8 cellular contexts compared by ENCODE assay signal in the genomic region with DNA sequence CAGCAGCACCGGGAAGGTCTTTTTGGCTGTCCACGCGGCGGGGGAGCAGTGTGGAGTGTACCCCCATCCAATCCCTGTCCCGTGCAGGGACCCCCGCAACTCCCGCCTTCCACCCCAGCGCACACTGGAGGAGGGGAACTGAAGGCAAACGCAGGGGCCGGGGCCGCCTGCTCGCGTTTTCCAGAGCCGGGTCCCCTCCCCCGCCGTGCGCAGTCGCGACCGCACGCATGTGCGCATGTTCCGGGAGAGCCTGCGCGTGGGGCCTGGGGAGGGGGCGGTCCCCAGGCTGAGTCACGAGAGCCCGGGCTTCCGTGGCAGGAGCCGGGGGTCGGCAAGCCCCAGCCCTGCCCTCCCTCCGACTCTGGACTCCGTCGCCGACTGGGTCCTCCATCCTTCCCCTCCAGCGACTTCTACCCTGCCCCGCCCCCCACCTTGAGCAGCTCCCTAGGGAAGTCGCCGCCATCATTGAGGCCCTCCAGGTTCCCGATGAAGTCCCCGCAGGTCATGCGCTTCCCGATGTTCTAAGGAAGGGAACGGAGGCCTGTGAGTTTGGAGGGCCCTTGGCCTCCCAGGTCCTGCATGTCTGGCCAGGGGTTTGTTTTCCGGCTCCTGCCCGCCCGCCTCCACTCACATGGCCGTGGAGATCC. TPM values are rescaled to one million over a fixed set of nuclear protein-coding genes. Genes with fewer than 3 reads are reported as not detected.
DNase-seq lines count a peak whose midpoint lies in the region; ATAC-seq and TF ChIP-seq lines count a peak whose summit lies in the region.

No MANE protein-coding gene starts in this region.

- in situ Hi-C loops in GM13977 (cut with MboI; ENCODE audit: low pct_unique_long_range_greater_than_20kb, low sequenced_read_pairs, unreplicated experiment): no loop called here

- H3K23ac ChIP-seq in H9 (ENCODE audit: insufficient read length, low read depth, low read length): no peak overlapping the region

- H3K79me1 ChIP-seq in H9 (ENCODE audit: insufficient read depth, low read depth, low read length, poor library complexity, severe bottlenecking): no peaks in the 10 kb centered on the region

- no peak overlapping the region for H2BK20ac ChIP-seq in H9 (ENCODE audit: low read depth, low read length, poor library complexity, severe bottlenecking)

- H2AFZ ChIP-seq in H9 (ENCODE audit: low read length) (no peak overlapping the region), hepatocyte (peak overlapping the region; percentile 62)

- peak overlapping the region; percentile 60 to 75 for H3K4me3 Mint-ChIP-seq in H9
- H3K4me3 Mint-ChIP-seq in activated naive CD4-positive, alpha-beta T cell treated with anti-CD3 and anti-CD28 coated beads for 36 hours: peak overlapping the region; percentile 74

- H2AK5ac ChIP-seq in H9 (ENCODE audit: insufficient read length, low read length): no peak overlapping the region

- H2BK5ac ChIP-seq in H9 (ENCODE audit: insufficient read length, low read length): no peak overlapping the region

- H3K27me3 ChIP-seq in H9 (ENCODE audit: insufficient read depth, low read length) (peaks cover 27% of the 10 kb centered on the region; the same call in 1 of the 2 replicates), hepatocyte (peaks cover 36% of the 10 kb centered on the region), aorta (ENCODE audit: control insufficient read depth in 1 of 2, insufficient read depth in 2 of 2, low read length in 1 of 2) (no peaks in the 10 kb centered on the region)

- DNase-seq in H9 (peak; percentile 64), hepatocyte (ENCODE audit: low spot score) (peak; percentile 73), GM13977 (ENCODE audit: low spot score) (no peak), aorta (no peak), SKM-1 treated with dmso at 0.1 percent for 144 hours (lab: John Stamatoyannopoulos, UW; ENCODE audit: unreplicated experiment) (no peak)
- peak; percentile 78 for DNase-seq in activated naive CD4-positive, alpha-beta T cell treated with anti-CD3 and anti-CD28 coated beads for 36 hours
- peak; percentile 77 for DNase-seq in stimulated activated CD4-positive, alpha-beta T cell treated with anti-CD3 and anti-CD28 coated beads, Interleukin-12 subunit alpha, Interleukin-12 subunit beta, amount 100 ng/mL, for 4 hours

- peak overlapping the region; percentile 34 for H3K18ac ChIP-seq in H9 (ENCODE audit: insufficient read length, low read depth, low read length)

- CTCF ChIA-PET in activated naive CD4-positive, alpha-beta T cell treated with anti-CD3 and anti-CD28 coated beads for 36 hours (lab: Charles Lee): interaction anchor here (1.2 to 2.0 kb wide), 9 partner anchors 10 to 179 kb away, joined by 3 to 23 read pairs (median 4); partner anchors contain the start of gene FBXL15

- H4K8ac ChIP-seq in H9 (replicated peaks; ENCODE audit: insufficient read length, low read depth, low read length): no peak overlapping the region

- H2BK12ac ChIP-seq in H9 (ENCODE audit: insufficient read length, low read depth, low read length): no peak overlapping the region

- intact Hi-C loops in activated naive CD4-positive, alpha-beta T cell treated with anti-CD3 and anti-CD28 coated beads for 36 hours (cut with micrococcal nuclease): no loop called here
- intact Hi-C loops in aorta (cut with DNase I): no loop called here

- ATAC-seq in GM21381 (IDR thresholded peaks at IDR 0.05; ENCODE audit: unreplicated experiment) (no peak), aorta (ENCODE audit: low FRiP score) (no peak)

- TF ChIP-seq CTCF in H9 (conservative IDR thresholded peaks at IDR 0.05) (no peak), hepatocyte (IDR thresholded peaks at IDR 0.05; ENCODE audit: poor library complexity) (no peak), GM13977 (IDR thresholded peaks at IDR 0.05; ENCODE audit: extremely low read depth, insufficient read depth, missing control alignments) (no peak)

- H3K4me1 Mint-ChIP-seq in H9: peaks cover 28 to 49% of the 10 kb centered on the region in 2 experiments
- H3K4me1 Mint-ChIP-seq in activated naive CD4-positive, alpha-beta T cell treated with anti-CD3 and anti-CD28 coated beads for 36 hours (ENCODE audit: low read depth): peaks cover 28% of the 10 kb centered on the region

- H3K4me2 ChIP-seq in H9 (ENCODE audit: insufficient read depth, insufficient read length, low read length) (peak overlapping the region; percentile 27), hepatocyte (peak overlapping the region; percentile 96)

- no peak overlapping the region; a peak in 1 of 7 replicates for H3K27ac Mint-ChIP-seq in H9
- peak overlapping the region; percentile 19 for H3K27ac Mint-ChIP-seq in activated naive CD4-positive, alpha-beta T cell treated with anti-CD3 and anti-CD28 coated beads for 36 hours

- H2BK15ac ChIP-seq in H9 (ENCODE audit: low read depth, low read length): no peak overlapping the region

- no peak overlapping the region for H4K5ac ChIP-seq in H9 (ENCODE audit: insufficient read length, low read depth, low read length)

- H3K36me3 ChIP-seq in hepatocyte (replicated peaks; ENCODE audit: insufficient read depth, low read depth) (no peaks in the 10 kb centered on the region), aorta (ENCODE audit: control insufficient read depth in 1 of 2, insufficient read depth in 2 of 2, low read length in 1 of 2) (no peaks in the 10 kb centered on the region)

- H3K4me3 ChIP-seq in hepatocyte (peak overlapping the region; percentile 49), aorta (ENCODE audit: low read length in 2 of 2) (no peak overlapping the region)

- peaks cover 0 to 2% (median 2%) of the 10 kb centered on the region in 3 experiments; a peak in 2 of 7 replicates for H3K36me3 Mint-ChIP-seq in H9 (ENCODE audit: insufficient read depth in 1 of 3, low read depth in 3 of 3)
- no peaks in the 10 kb centered on the region for H3K36me3 Mint-ChIP-seq in activated naive CD4-positive, alpha-beta T cell treated with anti-CD3 and anti-CD28 coated beads for 36 hours (ENCODE audit: low read depth)

- H3K9me2 ChIP-seq in hepatocyte (replicated peaks; ENCODE audit: insufficient read depth): no peaks in the 10 kb centered on the region

- WGBS in H9 (ENCODE audit: extremely low coverage, insufficient read length, low lambda C conversion rate): no CpG with 5 or more reads among the region's 48 CpGs
- WGBS in hepatocyte (ENCODE audit: low lambda C conversion rate, missing lambda C conversion rate): 10% methylated on average over 26 of the region's 48 CpGs
- WGBS in aorta, 2 donors: 1 to 2% methylated on average over 40 to 48 of the region's 48 CpGs

- no peak overlapping the region for H2BK120ac ChIP-seq in H9 (ENCODE audit: low read depth, low read length, poor library complexity, severe bottlenecking)

- H4K20me1 ChIP-seq in H9 (ENCODE audit: control insufficient read depth, insufficient read depth, insufficient read length) (peaks cover 2% of the 10 kb centered on the region), hepatocyte (ENCODE audit: insufficient read depth, poor library complexity, severe bottlenecking) (no peaks in the 10 kb centered on the region)

- H3K9ac ChIP-seq in H9 (ENCODE audit: extremely low read depth, insufficient read length, low read length): no peak overlapping the region

- H3K79me2 ChIP-seq in H9 (ENCODE audit: insufficient read depth, low read length) (no peaks in the 10 kb centered on the region), hepatocyte (no peaks in the 10 kb centered on the region)

- H3K23me2 ChIP-seq in H9 (ENCODE audit: insufficient read length, low read depth, low read length, poor library complexity, severe bottlenecking): peaks cover 3% of the 10 kb centered on the region

- peaks cover 84% of the 10 kb centered on the region for H3K27me3 Mint-ChIP-seq in H9 (ENCODE audit: low read depth)
- peaks cover 3% of the 10 kb centered on the region for H3K27me3 Mint-ChIP-seq in activated naive CD4-positive, alpha-beta T cell treated with anti-CD3 and anti-CD28 coated beads for 36 hours (ENCODE audit: low read depth)

- H3K14ac ChIP-seq in H9 (ENCODE audit: insufficient read depth, low read length): no peak overlapping the region

- peaks cover 3% of the 10 kb centered on the region; the same call in 1 of the 2 replicates for H3K4me1 ChIP-seq in H9 (ENCODE audit: insufficient read depth, low read length)
- peaks cover 11% of the 10 kb centered on the region for H3K4me1 ChIP-seq in hepatocyte (ENCODE audit: insufficient read depth)
- no peaks in the 10 kb centered on the region for H3K4me1 ChIP-seq in aorta (ENCODE audit: control insufficient read depth in 1 of 2, insufficient read depth in 2 of 2, low read length in 2 of 2)

- H3K4ac ChIP-seq in H9 (ENCODE audit: low read depth, low read length): no peak overlapping the region

- no peak overlapping the region for H4K91ac ChIP-seq in H9 (ENCODE audit: insufficient read length, low read depth, low read length)

- H3K27ac ChIP-seq in H9 (ENCODE audit: insufficient read length, low read depth, low read length) (no peak overlapping the region), hepatocyte (peak overlapping the region; percentile 88), aorta (ENCODE audit: low read depth in 1 of 2, low read length in 2 of 2) (no peak overlapping the region)

- no peak overlapping the region for H3K56ac ChIP-seq in H9 (ENCODE audit: insufficient read length, low read depth, low read length)

- H3K9me3 Mint-ChIP-seq in H9: peaks cover 0 to 4% of the 10 kb centered on the region in 2 experiments; a peak in 1 of 5 replicates
- H3K9me3 Mint-ChIP-seq in activated naive CD4-positive, alpha-beta T cell treated with anti-CD3 and anti-CD28 coated beads for 36 hours: no peaks in the 10 kb centered on the region

- no peak overlapping the region for H3T11ph ChIP-seq in H9 (ENCODE audit: low read length)

- H3K9me3 ChIP-seq in H9 (ENCODE audit: control insufficient read depth, low read depth, low read length) (no peaks in the 10 kb centered on the region), hepatocyte (ENCODE audit: low read depth) (no peaks in the 10 kb centered on the region), aorta (ENCODE audit: control insufficient read depth, low read length) (no peaks in the 10 kb centered on the region)

RNA-seq across cellular contexts. Expression of gene PSD, which starts 8.0 kb away (rescaled TPM):
- total RNA-seq in H9 (2021) (3.4 and 3.6 TPM in 2 replicates), hepatocyte (9.9 and 13.1 TPM in 2 replicates), aorta (1 to 10 TPM in 1 of 2 donors, under 1 TPM in 1; 0.16 to 1.4 TPM)
- 1 to 10 TPM; 6.2 to 7.2 TPM for total RNA-seq in activated naive CD4-positive, alpha-beta T cell treated with anti-CD3 and anti-CD28 coated beads for 36 hours
- polyA plus RNA-seq in hepatocyte (20.1 and 21.5 TPM in 2 replicates), aorta (under 1 TPM; 0.25 to 0.33 TPM)

RNA-seq across cellular contexts. Expression of gene FBXL15, which starts 10.1 kb away (rescaled TPM):
- 8.4 and 9.1 TPM in 2 replicates for total RNA-seq in H9 (2021)
- 10 to 100 TPM in 1 of 2 experiments, 1 to 10 TPM in 1; 9.9 to 10.8 TPM for total RNA-seq in activated naive CD4-positive, alpha-beta T cell treated with anti-CD3 and anti-CD28 coated beads for 36 hours
- 16.3 and 25.0 TPM in 2 replicates for total RNA-seq in hepatocyte
- polyA plus RNA-seq in hepatocyte: 42.3 and 47.4 TPM in 2 replicates
- total RNA-seq in aorta: 10 to 100 TPM in 1 of 2 donors, 1 to 10 TPM in 1; 8.7 to 12.1 TPM
- polyA plus RNA-seq in aorta: 10 to 100 TPM in 1 of 2 donors, 1 to 10 TPM in 1; 7.0 to 30.5 TPM

RNA-seq across cellular contexts. Expression of gene NFKB2, which starts 15.0 kb away (rescaled TPM):
- 21.0 and 23.7 TPM in 2 replicates for total RNA-seq in H9 (2021)
- 100 to 1,000 TPM; 328 to 345 TPM for total RNA-seq in activated naive CD4-positive, alpha-beta T cell treated with anti-CD3 and anti-CD28 coated beads for 36 hours
- total RNA-seq in hepatocyte: 13.0 and 23.2 TPM in 2 replicates
- 27.4 and 29.6 TPM in 2 replicates for polyA plus RNA-seq in hepatocyte
- total RNA-seq in aorta: 10 to 100 TPM; 48.4 to 63.3 TPM
- polyA plus RNA-seq in aorta: 10 to 100 TPM in 1 of 2 donors, 1 to 10 TPM in 1; 9.8 to 43.4 TPM

RNA-seq across cellular contexts. Expression of gene CUEDC2, which starts 21.8 kb away (rescaled TPM):
- total RNA-seq in H9 (2021) (41.2 and 43.0 TPM in 2 replicates), hepatocyte (37.9 and 45.4 TPM in 2 replicates), aorta (10 to 100 TPM; 40.6 to 48.2 TPM)
- total RNA-seq in activated naive CD4-positive, alpha-beta T cell treated with anti-CD3 and anti-CD28 coated beads for 36 hours: 10 to 100 TPM; 63.3 to 64.4 TPM
- polyA plus RNA-seq in hepatocyte (77.9 and 79.9 TPM in 2 replicates), aorta (10 to 100 TPM; 55.3 to 80.2 TPM)

RNA-seq across cellular contexts. Expression of gene C10orf95, which starts 40.8 kb away (rescaled TPM):
- total RNA-seq in H9 (2021): not detected in 2 replicates
- total RNA-seq in activated naive CD4-positive, alpha-beta T cell treated with anti-CD3 and anti-CD28 coated beads for 36 hours: under 1 TPM; 0.14 to 0.15 TPM
- 5.6 and 7.7 TPM in 2 replicates for total RNA-seq in hepatocyte
- polyA plus RNA-seq in hepatocyte: 5.2 and 8.3 TPM in 2 replicates
- total RNA-seq in aorta: not detected
- polyA plus RNA-seq in aorta: under 1 TPM in 1 of 2 donors, not detected in 1; 0.36 TPM

Comparison
In these comparisons a context has a peak if more than half of its experiments do, and no peak if none do; other contexts are left out.
1. DNase-seq: peak in H9 (single experiment), activated naive CD4-positive, alpha-beta T cell treated with anti-CD3 and anti-CD28 coated beads for 36 hours (single experiment), hepatocyte (single experiment) and stimulated activated CD4-positive, alpha-beta T cell treated with anti-CD3 and anti-CD28 coated beads, Interleukin-12 subunit alpha, Interleukin-12 subunit beta, amount 100 ng/mL, for 4 hours (single experiment); none in GM13977 (single experiment), aorta (0 of 2) and SKM-1 treated with dmso at 0.1 percent for 144 hours (single experiment).
2. RNA of gene NFKB2, which starts 15.0 kb away (total RNA-seq): 328 to 345 TPM in activated naive CD4-positive, alpha-beta T cell treated with anti-CD3 and anti-CD28 coated beads for 36 hours; 48.4 to 63.3 TPM in aorta, 21.0 to 23.7 TPM in H9 and 13.0 to 23.2 TPM in hepatocyte; every median in the first group is over 4 times any median in the second.